9 cellular contexts compared by ENCODE assay signal in genomic region chr16:10181196-10182162, GRCh38. TPM values are rescaled to one million over a fixed set of nuclear protein-coding genes. Genes with fewer than 3 reads are reported as not detected.
A peak's percentile ranks its signal among the peaks of the same experiment; 100 is the strongest.
DNase-seq lines count a peak whose midpoint lies in the region; ATAC-seq and TF ChIP-seq lines count a peak whose summit lies in the region.
"Had no signal": no experiment of that assay in that cellular context is flagged by ENCODE, and none has a peak within 500 bp of the region (broad histone marks: within the 10 kb centered on the region; RNA-seq: fewer than 3 reads in every experiment).

No MANE protein-coding gene starts in this region.

- H3K27ac ChIP-seq in colonic mucosa = no peak overlapping the region

- ATAC-seq in HG02852 (IDR thresholded peaks at IDR 0.05; ENCODE audit: unreplicated experiment) = peak; percentile 50
- ATAC-seq in SK-N-SH treated with all-trans-retinoic acid at 6 μM for 48 hours = peak; percentile 64; the same call in 1 of the 3 replicates
- ATAC-seq in left colon = peak; percentile 95

- no peak overlapping the region for H3K4me3 ChIP-seq in colonic mucosa

- peak; percentile 82 for TF ChIP-seq CTCF in colonic mucosa (IDR thresholded peaks at IDR 0.05)

- no peaks in the 10 kb centered on the region for H3K9me3 ChIP-seq in colonic mucosa

- peak; percentile 7 to 16 for DNase-seq in NCI-H187 (lab: John Stamatoyannopoulos, UW)
- DNase-seq in NCI-H187 treated with DMSO at 0.1 percent for 48 hours (lab: John Stamatoyannopoulos, UW) = no peak
- DNase-seq in colonic mucosa = peak; percentile 27
- peak; percentile 27 to 54 for DNase-seq in left colon
- DNase-seq in stimulated activated CD4-positive, alpha-beta T cell treated with anti-CD3 and anti-CD28 coated beads, Interleukin-1b, Interleukin-23, amount 100 ng/mL, for 48 hours = peak; percentile 41
- DNase-seq in NCI-H774 (lab: John Stamatoyannopoulos, UW) = no peak

- peaks cover 8% of the 10 kb centered on the region for H3K4me1 ChIP-seq in colonic mucosa

- intact Hi-C loops in colonic mucosa (cut with DNase I) (loop anchor here (5.0 to 10.0 kb wide), 3 partner anchors 537 to 1024 kb away; no protein-coding TSS in a partner anchor), left colon (cut with DNase I, micrococcal nuclease) (loop anchor here in 1 of 2 donors (5.0 kb wide), 1 partner anchor 884 kb away; no protein-coding TSS in a partner anchor)

- H3K27me3 ChIP-seq in colonic mucosa = peaks cover 23% of the 10 kb centered on the region

- no peak overlapping the region for H3K9ac ChIP-seq in colonic mucosa (ENCODE audit: low read depth in 2 of 2, low read length in 2 of 2)

- no peaks in the 10 kb centered on the region for H3K36me3 ChIP-seq in colonic mucosa

TF ChIP-seq in SK-N-SH treated with all-trans-retinoic acid at 6 μM for 48 hours, 23 proteins besides CTCF, POLR2A, EP300 and RAD21:
- TF ChIP-seq BACH2 (CRISPR knock-in tag; IDR thresholded peaks at IDR 0.05; ENCODE audit: borderline replicate concordance) = no peak
- no peak for TF ChIP-seq ZFP3 (CRISPR knock-in tag; IDR thresholded peaks at IDR 0.05)
- TF ChIP-seq ISL1 (CRISPR knock-in tag; IDR thresholded peaks at IDR 0.05) = no peak

RNA-seq across cellular contexts. Expression of gene GRIN2A, which starts 0.7 kb away (rescaled TPM):
- total RNA-seq in colonic mucosa = under 1 TPM; 0.15 to 0.40 TPM
- under 1 TPM; 0.24 to 0.78 TPM for total RNA-seq in left colon
- total RNA-seq: CD4-positive, CD25-positive, alpha-beta regulatory T cell had no signal

Comparison
In these comparisons a context has a peak if more than half of its experiments do, and no peak if none do; other contexts are left out.
1. DNase-seq: peak in NCI-H187 (2 of 2), colonic mucosa (single experiment), left colon (2 of 2) and stimulated activated CD4-positive, alpha-beta T cell treated with anti-CD3 and anti-CD28 coated beads, Interleukin-1b, Interleukin-23, amount 100 ng/mL, for 48 hours (single experiment); none in NCI-H187 treated with DMSO at 0.1 percent for 48 hours (single experiment) and NCI-H774 (single experiment).
2. Peak in every context shown above with its lines, with median percentiles within 50 percentile points of each other: ATAC-seq.